In the genomic region with DNA sequence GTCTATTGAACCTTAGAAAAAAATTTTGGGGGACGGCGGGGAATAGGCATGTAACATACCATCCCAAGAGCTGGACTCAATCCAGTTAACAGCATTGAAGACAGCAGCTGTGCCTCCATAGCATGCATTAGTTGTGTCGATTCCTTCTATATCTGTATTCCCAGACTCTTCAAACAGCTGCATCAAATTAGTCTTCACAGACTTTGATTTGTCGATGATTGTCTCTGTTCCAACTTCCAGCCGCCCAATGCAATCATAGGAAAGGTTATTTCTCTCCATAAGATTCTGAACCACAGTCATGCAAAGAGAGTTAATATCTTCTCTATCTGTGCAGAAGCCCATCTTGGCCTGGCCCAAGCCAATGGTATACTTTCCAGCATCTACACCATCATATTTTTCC, we compare ENCODE assay signal across 25 cellular contexts. TPM values are rescaled to one million over a fixed set of nuclear protein-coding genes. Genes with fewer than 3 reads are reported as not detected.
DNase-seq lines count a peak whose midpoint lies in the region; ATAC-seq and TF ChIP-seq lines count a peak whose summit lies in the region.
"Had no signal": no experiment of that assay in that cellular context is flagged by ENCODE, and none has a peak within 500 bp of the region (broad histone marks: within the 10 kb centered on the region; RNA-seq: fewer than 3 reads in every experiment).

No MANE protein-coding gene starts in this region.

- TF ChIP-seq CTCF in Loucy (conservative IDR thresholded peaks at IDR 0.05; ENCODE audit: low read length) (no peak), nephron (IDR thresholded peaks at IDR 0.05; ENCODE audit: unreplicated experiment in 3 of 3) (no peak)

- no peak overlapping the region for H2AFZ ChIP-seq in Loucy (ENCODE audit: low read length)
- H2AFZ ChIP-seq: GM23248 had no signal

- POLR2A ChIA-PET in activated naive CD8-positive, alpha-beta T cell treated with anti-CD3 and anti-CD28 coated beads, Interleukin-2, amount 10 ng/mL, durations not matched to agents 7 days and 5 days (lab: Charles Lee): no interaction called here

- H3K4me3 Mint-ChIP-seq in activated naive CD8-positive, alpha-beta T cell treated with anti-CD3 and anti-CD28 coated beads, Interleukin-2, amount 10 ng/mL, durations not matched to agents 7 days and 5 days: no peak overlapping the region
- no peak overlapping the region for H3K4me3 Mint-ChIP-seq in activated naive CD8-positive, alpha-beta T cell treated with anti-CD3 and anti-CD28 coated beads, Interleukin-2, amount 50 U/mL, for 24 hours
- H3K4me3 Mint-ChIP-seq in activated T-helper 2 cell treated with anti-CD3 and anti-CD28 coated beads, Interferon-gamma antibody, Interleukin-2, Interleukin-4, amounts not matched to agents 10 μg/mL and 5 μg/mL and 100 μg/mL, durations not matched to agents 14 hours and 24 hours and 36 hours (ENCODE audit: low read depth): no peak overlapping the region
- no peak overlapping the region for H3K4me3 Mint-ChIP-seq in nephron
- H3K4me3 Mint-ChIP-seq: CD4-positive, CD25-positive, alpha-beta regulatory T cell had no signal

- peaks cover 91% of the 10 kb centered on the region for H3K36me3 ChIP-seq in Loucy (ENCODE audit: insufficient read depth, low read length)

- no peaks in the 10 kb centered on the region for H3K27me3 Mint-ChIP-seq in activated naive CD8-positive, alpha-beta T cell treated with anti-CD3 and anti-CD28 coated beads, Interleukin-2, amount 10 ng/mL, durations not matched to agents 7 days and 5 days
- no peaks in the 10 kb centered on the region for H3K27me3 Mint-ChIP-seq in activated naive CD8-positive, alpha-beta T cell treated with anti-CD3 and anti-CD28 coated beads, Interleukin-2, amount 50 U/mL, for 24 hours
- H3K27me3 Mint-ChIP-seq in activated T-helper 2 cell treated with anti-CD3 and anti-CD28 coated beads, Interferon-gamma antibody, Interleukin-2, Interleukin-4, amounts not matched to agents 10 μg/mL and 5 μg/mL and 100 μg/mL, durations not matched to agents 14 hours and 24 hours and 36 hours (ENCODE audit: low read depth): no peaks in the 10 kb centered on the region
- no peaks in the 10 kb centered on the region for H3K27me3 Mint-ChIP-seq in nephron (ENCODE audit: low read depth)
- H3K27me3 Mint-ChIP-seq: CD4-positive, CD25-positive, alpha-beta regulatory T cell had no signal

- peaks cover 98% of the 10 kb centered on the region for H3K79me2 ChIP-seq in Loucy (ENCODE audit: insufficient read depth, low read length)

- DNase-seq in activated naive CD8-positive, alpha-beta T cell treated with anti-CD3 and anti-CD28 coated beads, Interleukin-2, amount 10 ng/mL, durations not matched to agents 7 days and 5 days: no peak
- no peak for DNase-seq in activated naive CD8-positive, alpha-beta T cell treated with anti-CD3 and anti-CD28 coated beads, Interleukin-2, amount 50 U/mL, for 24 hours
- no peak for DNase-seq in activated T-helper 2 cell treated with anti-CD3 and anti-CD28 coated beads, Interferon-gamma antibody, Interleukin-2, Interleukin-4, amounts not matched to agents 10 μg/mL and 5 μg/mL and 100 μg/mL, durations not matched to agents 14 hours and 24 hours and 36 hours (ENCODE audit: low spot score)
- no peak for DNase-seq in GOT3 (lab: John Stamatoyannopoulos, UW)
- no peak for DNase-seq in NCI-H187 treated with DMSO at 0.1 percent for 48 hours (lab: John Stamatoyannopoulos, UW)
- DNase-seq: CD4-positive, CD25-positive, alpha-beta regulatory T cell; GM23248; HCEC 1CT; Karpas-422; MV-4-11; NCI-H1105; NCI-H1436 treated with DMSO at 0.1 percent for 48 hours; NCI-H1930; NCI-H2107; NCI-H446; NCI-H524 treated with DMSO at 0.1 percent for 48 hours; NCI-H82; NK-92 treated with Interleukin-12 subunit alpha and Interleukin-12 subunit beta, amount 100 ng/mL, for 24 hours; Right ventricle myocardium superior; RPMI8226 had no signal

- H3K9me3 Mint-ChIP-seq in activated naive CD8-positive, alpha-beta T cell treated with anti-CD3 and anti-CD28 coated beads, Interleukin-2, amount 10 ng/mL, durations not matched to agents 7 days and 5 days: no peaks in the 10 kb centered on the region
- no peaks in the 10 kb centered on the region for H3K9me3 Mint-ChIP-seq in activated naive CD8-positive, alpha-beta T cell treated with anti-CD3 and anti-CD28 coated beads, Interleukin-2, amount 50 U/mL, for 24 hours
- H3K9me3 Mint-ChIP-seq in activated T-helper 2 cell treated with anti-CD3 and anti-CD28 coated beads, Interferon-gamma antibody, Interleukin-2, Interleukin-4, amounts not matched to agents 10 μg/mL and 5 μg/mL and 100 μg/mL, durations not matched to agents 14 hours and 24 hours and 36 hours: no peaks in the 10 kb centered on the region
- H3K9me3 Mint-ChIP-seq in nephron: no peaks in the 10 kb centered on the region
- H3K9me3 Mint-ChIP-seq: CD4-positive, CD25-positive, alpha-beta regulatory T cell had no signal

- H3K4me1 ChIP-seq in Loucy (ENCODE audit: insufficient read depth, low read length, poor library complexity, severe bottlenecking): peaks cover 45% of the 10 kb centered on the region
- H3K4me1 ChIP-seq: BLaER1, SJSA1 had no signal

- peaks cover 8% of the 10 kb centered on the region for H3K4me1 Mint-ChIP-seq in activated naive CD8-positive, alpha-beta T cell treated with anti-CD3 and anti-CD28 coated beads, Interleukin-2, amount 10 ng/mL, durations not matched to agents 7 days and 5 days
- peaks cover 24% of the 10 kb centered on the region for H3K4me1 Mint-ChIP-seq in activated naive CD8-positive, alpha-beta T cell treated with anti-CD3 and anti-CD28 coated beads, Interleukin-2, amount 50 U/mL, for 24 hours
- H3K4me1 Mint-ChIP-seq in activated T-helper 2 cell treated with anti-CD3 and anti-CD28 coated beads, Interferon-gamma antibody, Interleukin-2, Interleukin-4, amounts not matched to agents 10 μg/mL and 5 μg/mL and 100 μg/mL, durations not matched to agents 14 hours and 24 hours and 36 hours (ENCODE audit: low read depth): peaks cover 67% of the 10 kb centered on the region
- H3K4me1 Mint-ChIP-seq in nephron: peaks cover 33% of the 10 kb centered on the region

- intact Hi-C loops in activated T-helper 2 cell treated with anti-CD3 and anti-CD28 coated beads, Interferon-gamma antibody, Interleukin-2, Interleukin-4, amounts not matched to agents 10 μg/mL and 5 μg/mL and 100 μg/mL, durations not matched to agents 14 hours and 24 hours and 36 hours (cut with micrococcal nuclease): no loop called here

- ATAC-seq in activated naive CD8-positive, alpha-beta T cell treated with anti-CD3 and anti-CD28 coated beads, Interleukin-2, amount 10 ng/mL, durations not matched to agents 7 days and 5 days (ENCODE audit: low read depth): no peak
- no peak for ATAC-seq in activated naive CD8-positive, alpha-beta T cell treated with anti-CD3 and anti-CD28 coated beads, Interleukin-2, amount 50 U/mL, for 24 hours
- ATAC-seq in HG03045 (IDR thresholded peaks at IDR 0.05; ENCODE audit: unreplicated experiment): no peak

- peaks cover 97% of the 10 kb centered on the region for H4K20me1 ChIP-seq in Loucy (ENCODE audit: insufficient read depth, low read length, poor library complexity, severe bottlenecking)

- H3K9me3 ChIP-seq in Loucy (ENCODE audit: insufficient read depth, low read depth, low read length): no peaks in the 10 kb centered on the region
- H3K9me3 ChIP-seq: BLaER1, SJSA1 had no signal

- H3K27me3 ChIP-seq in Loucy (ENCODE audit: insufficient read depth, low read length, poor library complexity, severe bottlenecking): no peaks in the 10 kb centered on the region
- H3K27me3 ChIP-seq: BLaER1, SJSA1 had no signal

- H3K9ac ChIP-seq in Loucy (ENCODE audit: low read depth, low read length, poor library complexity, severe bottlenecking): no peak overlapping the region
- H3K9ac ChIP-seq: BLaER1, GM23248 had no signal

- H3F3A ChIP-seq in Loucy (ENCODE audit: low read depth): peaks cover 3% of the 10 kb centered on the region; the same call in 1 of the 2 replicates

- H3K36me3 Mint-ChIP-seq in activated naive CD8-positive, alpha-beta T cell treated with anti-CD3 and anti-CD28 coated beads, Interleukin-2, amount 10 ng/mL, durations not matched to agents 7 days and 5 days: peaks cover 65% of the 10 kb centered on the region
- peaks cover 81% of the 10 kb centered on the region for H3K36me3 Mint-ChIP-seq in activated naive CD8-positive, alpha-beta T cell treated with anti-CD3 and anti-CD28 coated beads, Interleukin-2, amount 50 U/mL, for 24 hours (ENCODE audit: low read depth)
- H3K36me3 Mint-ChIP-seq in activated T-helper 2 cell treated with anti-CD3 and anti-CD28 coated beads, Interferon-gamma antibody, Interleukin-2, Interleukin-4, amounts not matched to agents 10 μg/mL and 5 μg/mL and 100 μg/mL, durations not matched to agents 14 hours and 24 hours and 36 hours (ENCODE audit: low read depth): peaks cover 90% of the 10 kb centered on the region
- peaks cover 83% of the 10 kb centered on the region for H3K36me3 Mint-ChIP-seq in nephron (ENCODE audit: low read depth)

- H3K9me2 ChIP-seq in Loucy (replicated peaks; ENCODE audit: low read depth, low read length): no peaks in the 10 kb centered on the region

- peak overlapping the region; percentile 11 for H3K27ac Mint-ChIP-seq in activated naive CD8-positive, alpha-beta T cell treated with anti-CD3 and anti-CD28 coated beads, Interleukin-2, amount 10 ng/mL, durations not matched to agents 7 days and 5 days
- H3K27ac Mint-ChIP-seq in activated naive CD8-positive, alpha-beta T cell treated with anti-CD3 and anti-CD28 coated beads, Interleukin-2, amount 50 U/mL, for 24 hours: no peak overlapping the region
- H3K27ac Mint-ChIP-seq in activated T-helper 2 cell treated with anti-CD3 and anti-CD28 coated beads, Interferon-gamma antibody, Interleukin-2, Interleukin-4, amounts not matched to agents 10 μg/mL and 5 μg/mL and 100 μg/mL, durations not matched to agents 14 hours and 24 hours and 36 hours: peak overlapping the region; percentile 67
- H3K27ac Mint-ChIP-seq in nephron: peak overlapping the region; percentile 38 to 45 (median 42)
- H3K27ac Mint-ChIP-seq: CD4-positive, CD25-positive, alpha-beta regulatory T cell had no signal

- peak overlapping the region; percentile 53 for H3K4me2 ChIP-seq in Loucy (ENCODE audit: low read depth, low read length, poor library complexity, severe bottlenecking)
- H3K4me2 ChIP-seq: BLaER1 had no signal

- no peak overlapping the region for H3K4me3 ChIP-seq in Loucy (ENCODE audit: low read length, poor library complexity, severe bottlenecking)
- H3K4me3 ChIP-seq: BLaER1, GM23248, SJSA1 had no signal

RNA-seq across cellular contexts. Expression of a gene that starts 14.8 kb away (rescaled TPM):
- total RNA-seq in activated naive CD8-positive, alpha-beta T cell treated with anti-CD3 and anti-CD28 coated beads, Interleukin-2, amount 10 ng/mL, durations not matched to agents 7 days and 5 days: 10 to 100 TPM; 46.9 to 51.8 TPM
- total RNA-seq in activated T-helper 2 cell treated with anti-CD3 and anti-CD28 coated beads, Interferon-gamma antibody, Interleukin-2, Interleukin-4, amounts not matched to agents 10 μg/mL and 5 μg/mL and 100 μg/mL, durations not matched to agents 14 hours and 24 hours and 36 hours: 232 and 233 TPM in 2 replicates
